9 cellular contexts compared by ENCODE assay signal in genomic region chr12:27142102-27142721, GRCh38. TPM values are rescaled to one million over a fixed set of nuclear protein-coding genes. Genes with fewer than 3 reads are reported as not detected.
A peak's percentile ranks its signal among the peaks of the same experiment; 100 is the strongest.
DNase-seq lines count a peak whose midpoint lies in the region; ATAC-seq, FAIRE-seq and TF ChIP-seq lines count a peak whose summit lies in the region.
"Had no signal": no experiment of that assay in that cellular context is flagged by ENCODE, and none has a peak within 500 bp of the region (broad histone marks: within the 10 kb centered on the region; RNA-seq: fewer than 3 reads in every experiment).

No MANE protein-coding gene starts in this region.

- H3K23ac ChIP-seq in H1 (ENCODE audit: insufficient read length), result no peak overlapping the region
- no peak overlapping the region for H3K23ac ChIP-seq in mesenchymal stem cell (ENCODE audit: low read length in 2 of 2)

- TF ChIP-seq RAD21 in H1 (IDR thresholded peaks at IDR 0.05 in 1 of 2, conservative IDR thresholded peaks at IDR 0.05 in 1 of 2; ENCODE audit: low read depth in 2 of 2, low read length in 2 of 2), result peak; percentile 77 to 84

- no peak for TF ChIP-seq POLR2A in H1 (IDR thresholded peaks at IDR 0.05; ENCODE audit: control extremely low read depth in 1 of 2, low read depth in 2 of 2, low read length in 2 of 2)

- no peaks in the 10 kb centered on the region for H3K36me3 ChIP-seq in H1 (ENCODE audit: control insufficient read depth in 2 of 4, insufficient read depth in 4 of 4, low read length in 3 of 4)
- H3K36me3 ChIP-seq in mesenchymal stem cell (ENCODE audit: control insufficient read depth in 1 of 2, insufficient read depth in 2 of 2, low read depth in 1 of 2, low read length in 2 of 2), result no peaks in the 10 kb centered on the region

- H3K56ac ChIP-seq in H1 (replicated peaks; ENCODE audit: insufficient read length, low read depth, low read length), result no peak overlapping the region

- no peaks in the 10 kb centered on the region for H3K79me1 ChIP-seq in H1 (ENCODE audit: low read depth, low read length)
- H3K79me1 ChIP-seq in mesenchymal stem cell (replicated peaks; ENCODE audit: low read length, poor library complexity, severe bottlenecking), result no peaks in the 10 kb centered on the region

- H3K4me3 ChIP-seq in H1 (ENCODE audit: extremely low read depth in 1 of 4, insufficient read depth in 2 of 4, low read depth in 3 of 4, low read length in 4 of 4) (no peak overlapping the region), mesenchymal stem cell (ENCODE audit: insufficient read depth in 1 of 2, low read depth in 1 of 2, low read length in 2 of 2) (no peak overlapping the region)

- H3K4ac ChIP-seq in H1 (replicated peaks; ENCODE audit: insufficient read length, low read depth, low read length), result no peak overlapping the region
- H3K4ac ChIP-seq in mesenchymal stem cell (ENCODE audit: low read depth in 1 of 2, low read length in 2 of 2), result no peak overlapping the region

- no peak overlapping the region for H3K18ac ChIP-seq in H1 (ENCODE audit: extremely low read depth, low read length)
- H3K18ac ChIP-seq in mesenchymal stem cell (ENCODE audit: low read depth in 1 of 2, low read length in 2 of 2), result no peak overlapping the region

- H2BK12ac ChIP-seq in H1 (ENCODE audit: low read depth, low read length) (no peak overlapping the region), mesenchymal stem cell (ENCODE audit: low read length in 2 of 2) (no peak overlapping the region)

- H2AK5ac ChIP-seq in H1 (ENCODE audit: low read depth, low read length), result no peak overlapping the region
- H2AK5ac ChIP-seq in mesenchymal stem cell (ENCODE audit: low read length, severe bottlenecking), result no peak overlapping the region

- peak; percentile 99 for ATAC-seq in WTC11

- CTCF ChIA-PET in WTC11 (lab: Charles Lee) (interaction anchor here (0.9 kb wide), 1 partner anchor 98 kb away, joined by 3 read pairs; no protein-coding TSS in a partner anchor), H1 (lab: Charles Lee; ENCODE audit: partially characterized antibody) (interaction anchor here (0.7 to 1.8 kb wide), 7 partner anchors 10 to 164 kb away, joined by 3 to 12 read pairs (median 4); no protein-coding TSS in a partner anchor)

- TF ChIP-seq EP300 in H1 (IDR thresholded peaks at IDR 0.05; ENCODE audit: borderline replicate concordance in 1 of 2, low read depth in 2 of 2, low read length in 2 of 2), result no peak

- 49% methylated on average over 3 of the region's 3 CpGs; no CpG with 5 or more reads in 1 of the 2 experiments for WGBS in H1 (ENCODE audit: extremely low coverage in 1 of 2, insufficient coverage in 1 of 2, insufficient read length in 1 of 2, insufficient replicate concordance in 2 of 2, low coverage in 1 of 2, low lambda C conversion rate in 2 of 2, missing lambda C conversion rate in 1 of 2), 2 experiments
- WGBS in mesenchymal stem cell, result 5% methylated on average over 2 of the region's 3 CpGs

- H3K9ac ChIP-seq in H1 (replicated peaks in 1 of 4; ENCODE audit: extremely low read depth in 1 of 4, low read depth in 3 of 4, low read length in 3 of 4) (no peak overlapping the region), mesenchymal stem cell (ENCODE audit: low read length) (peak overlapping the region; percentile 77)

- H4K8ac ChIP-seq in H1 (ENCODE audit: extremely low read depth, insufficient read depth, low read length), result no peak overlapping the region
- H4K8ac ChIP-seq in mesenchymal stem cell (ENCODE audit: low read length), result no peak overlapping the region

- peak; percentile 87 for DNase-seq in Ammon's horn (ENCODE audit: low spot score)
- peak; percentile 14 for DNase-seq in GM19238 (ENCODE audit: insufficient read length, low spot score)
- peak; percentile 23 for DNase-seq in NCI-H2171 treated with DMSO at 0.1 percent for 48 hours (lab: John Stamatoyannopoulos, UW)
- peak; percentile 66 for DNase-seq in WTC11 (ENCODE audit: low spot score)
- peak; percentile 39 to 64 for DNase-seq in H1 (ENCODE audit: low read depth in 1 of 2, low spot score in 2 of 2)
- DNase-seq in mesenchymal stem cell, result peak; percentile 78
- DNase-seq in stromal cell of bone marrow (ENCODE audit: low read depth), result peak; percentile 77
- DNase-seq in cerebellar nuclear complex (lab: John Stamatoyannopoulos, UW), result no peak

- H3K9me3 ChIP-seq in H1 (ENCODE audit: insufficient read depth in 2 of 2, low read depth in 1 of 2, low read length in 1 of 2) (no peaks in the 10 kb centered on the region), mesenchymal stem cell (ENCODE audit: control insufficient read depth, low read length) (no peaks in the 10 kb centered on the region)

- no peak overlapping the region for H2BK5ac ChIP-seq in H1 (ENCODE audit: low read depth, low read length)
- H2BK5ac ChIP-seq in mesenchymal stem cell (ENCODE audit: low read depth, low read length, poor library complexity, severe bottlenecking), result no peak overlapping the region

- H3K27ac ChIP-seq in H1 (ENCODE audit: low read depth, low read length) (no peak overlapping the region), mesenchymal stem cell (ENCODE audit: low read length, poor library complexity, severe bottlenecking) (no peak overlapping the region)

- H3K36me3 Mint-ChIP-seq in WTC11, result no peaks in the 10 kb centered on the region

- H3K27me3 Mint-ChIP-seq in WTC11 (ENCODE audit: low read depth), result no peaks in the 10 kb centered on the region
- H3K27me3 Mint-ChIP-seq: stimulated activated naive CD8-positive, alpha-beta T cell treated with anti-CD3 and anti-CD28 coated beads, Interleukin-15, Interleukin-2, amounts not matched to agents 100 ng/mL and 50 ng/mL, for 24 hours had no signal

- no peaks in the 10 kb centered on the region; a peak in 1 of 7 replicates for H3K4me1 ChIP-seq in H1 (replicated peaks in 1 of 4; ENCODE audit: control insufficient read depth in 3 of 4, insufficient read depth in 4 of 4, low read length in 3 of 4)
- no peaks in the 10 kb centered on the region for H3K4me1 ChIP-seq in mesenchymal stem cell (ENCODE audit: control insufficient read depth, insufficient read depth, low read depth, low read length)

- no peaks in the 10 kb centered on the region for H4K20me1 ChIP-seq in H1 (replicated peaks in 1 of 2; ENCODE audit: control insufficient read depth in 1 of 2, insufficient read depth in 2 of 2, low read length in 2 of 2)

- no peak overlapping the region for H3K4me3 Mint-ChIP-seq in WTC11
- H3K4me3 Mint-ChIP-seq: stimulated activated naive CD8-positive, alpha-beta T cell treated with anti-CD3 and anti-CD28 coated beads, Interleukin-15, Interleukin-2, amounts not matched to agents 100 ng/mL and 50 ng/mL, for 24 hours had no signal

- no peak overlapping the region for H4K5ac ChIP-seq in H1 (ENCODE audit: insufficient read length, low read depth, low read length)

- H2BK15ac ChIP-seq in H1 (ENCODE audit: low read length) (no peak overlapping the region), mesenchymal stem cell (ENCODE audit: low read depth, poor library complexity, severe bottlenecking) (no peak overlapping the region)

- TF ChIP-seq CTCF in WTC11 (IDR thresholded peaks at IDR 0.05) (peak; percentile 67), H1 (IDR thresholded peaks at IDR 0.05; ENCODE audit: control extremely low read depth in 1 of 3, insufficient read depth in 1 of 3, low read depth in 1 of 3, low read length in 3 of 3) (peak; percentile 76 to 82 (median 77))

- H2AFZ ChIP-seq in H1 (ENCODE audit: low read length) (no peak overlapping the region), mesenchymal stem cell (ENCODE audit: low read depth, low read length) (no peak overlapping the region)

- H2BK120ac ChIP-seq in H1 (replicated peaks; ENCODE audit: low read depth, low read length), result no peak overlapping the region
- H2BK120ac ChIP-seq in mesenchymal stem cell (ENCODE audit: low read depth, low read length), result no peak overlapping the region

- H3K23me2 ChIP-seq in H1 (ENCODE audit: low read depth, low read length), result no peaks in the 10 kb centered on the region

- H3K27ac Mint-ChIP-seq in WTC11, result no peak overlapping the region
- H3K27ac Mint-ChIP-seq: stimulated activated naive CD8-positive, alpha-beta T cell treated with anti-CD3 and anti-CD28 coated beads, Interleukin-15, Interleukin-2, amounts not matched to agents 100 ng/mL and 50 ng/mL, for 24 hours had no signal

- no peaks in the 10 kb centered on the region for H3K27me3 ChIP-seq in H1 (replicated peaks in 1 of 4; ENCODE audit: control insufficient read depth in 3 of 4, extremely low read depth in 1 of 4, insufficient read depth in 3 of 4, low read length in 3 of 4)
- no peaks in the 10 kb centered on the region for H3K27me3 ChIP-seq in mesenchymal stem cell (ENCODE audit: control insufficient read depth in 1 of 2, insufficient read depth in 1 of 2, low read length in 2 of 2)

- FAIRE-seq in H1 (lab: Jason Lieb, UNC), result peak; percentile 95

- H3K14ac ChIP-seq in H1 (ENCODE audit: insufficient read length) (no peak overlapping the region), mesenchymal stem cell (ENCODE audit: low read length in 2 of 2) (no peak overlapping the region)

- H2BK20ac ChIP-seq in H1 (ENCODE audit: low read length), result no peak overlapping the region

- H3K79me2 ChIP-seq in H1 (ENCODE audit: control insufficient read depth in 1 of 2, insufficient read depth in 2 of 2, low read length in 2 of 2), result no peaks in the 10 kb centered on the region

- H4K91ac ChIP-seq in H1 (replicated peaks; ENCODE audit: insufficient read length, low read length) (no peak overlapping the region), mesenchymal stem cell (ENCODE audit: low read length) (no peak overlapping the region)

- peaks cover 3% of the 10 kb centered on the region; the same call in 1 of the 2 replicates for H3K9me3 Mint-ChIP-seq in WTC11
- H3K9me3 Mint-ChIP-seq: stimulated activated naive CD8-positive, alpha-beta T cell treated with anti-CD3 and anti-CD28 coated beads, Interleukin-15, Interleukin-2, amounts not matched to agents 100 ng/mL and 50 ng/mL, for 24 hours had no signal

- POLR2A ChIA-PET in WTC11 (lab: Charles Lee) (no interaction called here), H1 (lab: Charles Lee; ENCODE audit: partially characterized antibody) (no interaction called here)

- H3K4me1 Mint-ChIP-seq in WTC11, result peaks cover 8% of the 10 kb centered on the region

- H3K4me2 ChIP-seq in H1 (ENCODE audit: insufficient read depth in 1 of 2, low read depth in 2 of 2, low read length in 2 of 2), result no peak overlapping the region
- H3K4me2 ChIP-seq in mesenchymal stem cell (ENCODE audit: low read length, poor library complexity, severe bottlenecking), result no peak overlapping the region

RNA-seq across cellular contexts. Expression of gene C12orf71, which starts 59.8 kb away (rescaled TPM):
- not detected in 3 replicates for total RNA-seq in WTC11 (2021)
- total RNA-seq in H1 (2021; fragmentation: NEBNext Ultra II Directional; extraction: Animal tissue kit (Norgen Biotek cat#: 25700)), result not detected in 2 replicates
- polyA plus RNA-seq in H1 (2011; rRNA removed), result not detected in 2 replicates
- polyA plus RNA-seq in H1 (2011; cell fraction: cytosol; rRNA removed), result not detected
- polyA plus RNA-seq in H1 (2011; cell fraction: nucleus; rRNA removed), result not detected
- polyA plus RNA-seq in H1 (2012, experiment 1 of 2), result 0.27 TPM in 1 of 4 replicates, not detected in the others
- not detected for polyA plus RNA-seq in H1 (2012, experiment 2 of 2)
- polyA plus RNA-seq in H1 (2013, experiment 1 of 2), result not detected
- not detected for polyA plus RNA-seq in H1 (2013, experiment 2 of 2)
- polyA minus RNA-seq in H1 (2011; rRNA and poly(A)+ RNA removed), result not detected in 2 replicates
- not detected for polyA minus RNA-seq in H1 (2011; cell fraction: cytosol; rRNA and poly(A)+ RNA removed)
- polyA minus RNA-seq in H1 (2011; cell fraction: nucleus; rRNA and poly(A)+ RNA removed), result not detected
- polyA plus RNA-seq in mesenchymal stem cell (2013, experiment 1 of 2), result not detected
- not detected for polyA plus RNA-seq in mesenchymal stem cell (2013, experiment 2 of 2)

Comparison
In these comparisons a context has a peak if more than half of its experiments do, and no peak if none do; other contexts are left out.
1. DNase-seq: peak in Ammon's horn (single experiment), GM19238 (single experiment), NCI-H2171 treated with DMSO at 0.1 percent for 48 hours (single experiment), WTC11 (single experiment), H1 (2 of 2), mesenchymal stem cell (single experiment) and stromal cell of bone marrow (single experiment); none in cerebellar nuclear complex (0 of 2).